Comparison of ENCODE assay signal across 8 cellular contexts in the genomic region with DNA sequence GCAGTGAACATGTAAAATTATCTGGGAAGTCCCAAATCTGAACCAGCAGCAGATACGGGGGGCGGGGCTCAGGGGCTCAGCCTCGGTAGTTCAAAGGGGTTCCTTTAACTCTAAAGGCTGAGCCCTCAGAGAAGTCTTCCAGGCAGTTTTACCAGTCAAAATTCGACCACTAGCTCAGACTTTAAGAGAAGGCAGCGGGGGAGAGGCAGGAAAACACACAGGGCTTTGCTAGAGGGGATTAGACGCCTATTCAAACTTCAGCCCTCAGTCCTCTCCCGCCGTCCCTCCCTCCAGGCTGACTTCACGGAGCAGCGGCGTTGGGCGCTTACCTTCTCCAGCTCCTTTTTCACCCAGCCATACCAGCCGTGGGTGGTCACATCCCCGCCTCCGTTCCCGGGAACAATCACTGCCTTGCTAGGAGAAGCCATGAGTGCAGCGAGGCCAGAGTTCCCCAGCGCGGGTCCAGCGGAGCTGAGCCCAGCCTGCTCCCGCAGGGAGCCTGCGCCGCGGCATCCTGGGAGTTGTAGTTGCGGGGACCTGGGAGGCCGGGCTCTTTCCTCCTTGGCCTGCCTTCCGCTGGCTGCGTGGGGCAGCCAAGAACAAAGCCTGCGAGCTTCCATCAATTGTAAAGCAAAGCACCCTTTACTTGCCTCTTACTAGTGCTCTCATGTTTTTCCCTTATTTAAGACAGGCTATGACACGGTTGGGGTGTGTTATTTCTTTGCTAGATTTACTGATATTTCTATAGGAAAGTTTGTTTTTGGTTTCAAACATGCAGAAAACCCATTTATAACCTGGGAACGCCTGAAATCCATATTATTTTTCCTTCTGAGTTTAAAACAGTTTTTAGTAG. TPM values are rescaled to one million over a fixed set of nuclear protein-coding genes. Genes with fewer than 3 reads are reported as not detected.
DNase-seq lines count a peak whose midpoint lies in the region; ATAC-seq, FAIRE-seq and TF ChIP-seq lines count a peak whose summit lies in the region.

A gene (minus strand): TSS at position 486 of the 853 bp plus-strand sequence. CDS start 58 bp downstream, at position 428.

- no peaks in the 10 kb centered on the region for H3K9me3 Mint-ChIP-seq in progenitor cell of endocrine pancreas (ENCODE audit: low read depth)

- peak within 1 kb of the TSS; percentile 73 for H3K27ac ChIP-seq in left ventricle myocardium inferior (replicated peaks)
- peak within 1 kb of the TSS; percentile 55 for H3K27ac ChIP-seq in upper lobe of right lung

- TF ChIP-seq CTCF in left ventricle myocardium inferior (IDR thresholded peaks at IDR 0.05; ENCODE audit: borderline replicate concordance) (no peak), progenitor cell of endocrine pancreas (IDR thresholded peaks at IDR 0.05; ENCODE audit: unreplicated experiment) (no peak), upper lobe of right lung (IDR thresholded peaks at IDR 0.05) (no peak)

- peak within 1 kb of the TSS; percentile 88 for H3K4me3 ChIP-seq in left ventricle myocardium inferior
- H3K4me3 ChIP-seq in upper lobe of right lung = peak within 1 kb of the TSS; percentile 78

- H3K4me3 Mint-ChIP-seq in progenitor cell of endocrine pancreas (ENCODE audit: low read depth) = peak within 1 kb of the TSS; percentile 99

- H3K36me3 Mint-ChIP-seq in progenitor cell of endocrine pancreas (ENCODE audit: insufficient read depth) = peaks cover 5% of the 10 kb centered on the region

- no peaks in the 10 kb centered on the region for H3K27me3 Mint-ChIP-seq in progenitor cell of endocrine pancreas

- peaks cover 8% of the 10 kb centered on the region for H3K4me1 Mint-ChIP-seq in progenitor cell of endocrine pancreas (ENCODE audit: low read depth)

- H3K36me3 ChIP-seq in left ventricle myocardium inferior (no peaks in the 10 kb centered on the region), upper lobe of right lung (peaks cover 16% of the 10 kb centered on the region)

- intact Hi-C loops in T-helper 1 cell treated with Interleukin-12 subunit alpha and Interleukin-12 subunit beta and Interleukin-4 antibody, amounts not matched to agents 30 ng/mL and 1 ng/mL, for 36 hours (cut with micrococcal nuclease) = loop anchor here (1.0 to 2.0 kb wide), 7 partner anchors 10 to 297 kb away; a partner anchor contains a TSS
- intact Hi-C loops in left ventricle myocardium inferior (cut with micrococcal nuclease) (no loop called here), upper lobe of right lung (cut with DNase I) (no loop called here)

- H3K9me3 ChIP-seq in left ventricle myocardium inferior (replicated peaks) = no peaks in the 10 kb centered on the region
- H3K9me3 ChIP-seq in upper lobe of right lung = no peaks in the 10 kb centered on the region

- H3K4me1 ChIP-seq in left ventricle myocardium inferior (peaks cover 32% of the 10 kb centered on the region), upper lobe of right lung (peaks cover 8% of the 10 kb centered on the region)

- FAIRE-seq in GM12891 (lab: Jason Lieb, UNC) = peak; percentile 79

- ATAC-seq in HG02678 (IDR thresholded peaks at IDR 0.05; ENCODE audit: unreplicated experiment) (peak; percentile 98), upper lobe of right lung (peak; percentile 100)

- 0 out of 2 replicates have a peak, but pooled peaks have one; percentile 22 for TF ChIP-seq POLR2A in GM12891 (IDR thresholded peaks at IDR 0.05; ENCODE audit: low read depth, low read length)

- DNase-seq in GM12891 (ENCODE audit: insufficient read length, low spot score) (peak; percentile 79), NCI-H1105 treated with DMSO at 0.1 percent for 48 hours (lab: John Stamatoyannopoulos, UW) (peak; percentile 87), amniotic epithelial cell (ENCODE audit: low read depth) (peak; percentile 76), left ventricle myocardium inferior (peak; percentile 89), progenitor cell of endocrine pancreas (ENCODE audit: low spot score, unreplicated experiment) (peak; percentile 77), upper lobe of right lung (peak; percentile 94)

- H3K27me3 ChIP-seq in left ventricle myocardium inferior (ENCODE audit: low read depth) (peaks cover 3% of the 10 kb centered on the region), upper lobe of right lung (no peaks in the 10 kb centered on the region)

- peak within 1 kb of the TSS; percentile 96 for H3K27ac Mint-ChIP-seq in progenitor cell of endocrine pancreas

TF ChIP-seq in GM12891, 5 proteins besides CTCF, POLR2A, EP300 and RAD21:
- TF ChIP-seq POLR2AphosphoS5 (IDR thresholded peaks at IDR 0.05; ENCODE audit: low read depth, low read length) (peak; percentile 31; the same call in 1 of the 2 replicates), PAX5 (IDR thresholded peaks at IDR 0.05; ENCODE audit: insufficient read depth, low read length, severe bottlenecking) (no peak), TAF1 (IDR thresholded peaks at IDR 0.05; ENCODE audit: low read depth, low read length) (0 out of 2 replicates have a peak, but pooled peaks have one; percentile 26), POU2F2 (IDR thresholded peaks at IDR 0.05; ENCODE audit: low read depth, low read length) (0 out of 2 replicates have a peak, but pooled peaks have one; percentile 48), SPI1 (IDR thresholded peaks at IDR 0.05; ENCODE audit: low read depth, low read length) (0 out of 2 replicates have a peak, but pooled peaks have one; percentile 15)

RNA-seq across cellular contexts. Expression of the gene that starts here (rescaled TPM):
- 10.8 TPM for polyA plus RNA-seq in GM12891 (2012; ENCODE audit: low read depth, missing spikeins)
- 13.9 and 15.8 TPM in 2 replicates for total RNA-seq in T-helper 1 cell treated with Interleukin-12 subunit alpha and Interleukin-12 subunit beta and Interleukin-4 antibody, amounts not matched to agents 30 ng/mL and 1 ng/mL, for 36 hours
- 5.6 TPM for total RNA-seq in left ventricle myocardium inferior
- total RNA-seq in progenitor cell of endocrine pancreas = 26.2 and 26.4 TPM in 2 replicates
- 14.0 TPM for total RNA-seq in upper lobe of right lung

Comparison
In these comparisons a context has a peak if more than half of its experiments do, and no peak if none do; other contexts are left out.
1. Peak in every context shown above with its lines: DNase-seq, ATAC-seq, H3K4me3 ChIP-seq and H3K27ac ChIP-seq.